Comparison of ENCODE assay signal across 8 cellular contexts in genomic region chr5:14207428-14207827, GRCh38.
DNase-seq lines count a peak whose midpoint lies in the region; ATAC-seq, FAIRE-seq and TF ChIP-seq lines count a peak whose summit lies in the region.
"Not testable (repeated sequence)": the region's sequence is repeated elsewhere in the genome, so short reads cannot be mapped to it uniquely, and the experiment has no call there.

No MANE protein-coding gene starts in this region.

- H4K20me1 ChIP-seq in SK-N-SH (ENCODE audit: insufficient read depth): peaks cover 45% of the 10 kb centered on the region
- H4K20me1 ChIP-seq in endothelial cell of umbilical vein (replicated peaks; ENCODE audit: control insufficient read depth, extremely low read depth, insufficient read depth, low read length): not testable (repeated sequence)

- not testable (repeated sequence) for H3K9me1 ChIP-seq in endothelial cell of umbilical vein (replicated peaks; ENCODE audit: control insufficient read depth, extremely low read depth, insufficient read depth, low read length)

- not testable (repeated sequence) for TF ChIP-seq CTCF in SK-N-SH (IDR thresholded peaks at IDR 0.05); endothelial cell of umbilical vein (IDR thresholded peaks at IDR 0.05; ENCODE audit: extremely low read depth in 1 of 2, insufficient read depth in 1 of 2, low read depth in 1 of 2, low read length in 2 of 2); right lobe of liver (IDR thresholded peaks at IDR 0.05)

- H3K27ac ChIP-seq in SK-N-SH (ENCODE audit: low read depth in 2 of 2, low read length in 1 of 2) (peak overlapping the region; percentile 62 to 82; a peak in 3 of 4 replicates), endothelial cell of umbilical vein (ENCODE audit: insufficient read depth, low read depth, low read length) (peak overlapping the region; percentile 54), right lobe of liver (peak overlapping the region; percentile 49 to 79 (median 75))

- TF ChIP-seq POLR2A in endothelial cell of umbilical vein (IDR thresholded peaks at IDR 0.05; ENCODE audit: low read depth, low read length); right lobe of liver (IDR thresholded peaks at IDR 0.05): not testable (repeated sequence)

- H3K4me2 ChIP-seq in SK-N-SH: peak overlapping the region; percentile 45
- H3K4me2 ChIP-seq in endothelial cell of umbilical vein (ENCODE audit: insufficient read depth, low read length): peak overlapping the region; percentile 35
- peak overlapping the region; percentile 75 for H3K4me2 ChIP-seq in skeletal muscle satellite cell (ENCODE audit: low read length)

- CTCF ChIA-PET in SK-N-SH (lab: Yijun Ruan, JAX); endothelial cell of umbilical vein (lab: Charles Lee): not testable (repeated sequence)

- peak; percentile 70 for DNase-seq in DMS53 (lab: John Stamatoyannopoulos, UW)
- DNase-seq in SK-N-SH; endothelial cell of umbilical vein (ENCODE audit: low read depth, low spot score); right lobe of liver: not testable (repeated sequence)

- not testable (repeated sequence) for H2AFZ ChIP-seq in SK-N-SH (ENCODE audit: low read depth); endothelial cell of umbilical vein (ENCODE audit: low read depth, low read length)

- dilution Hi-C loops in endothelial cell of umbilical vein (cut with MboI; ENCODE audit: extremely low pct_ligation_motif_present, low sequenced_read_pairs): not testable (repeated sequence)

- H3K4me1 ChIP-seq in SK-N-SH (ENCODE audit: control insufficient read depth in 1 of 2, insufficient read depth in 2 of 2, low read depth in 1 of 2, low read length in 1 of 2) (peaks cover 33 to 46% of the 10 kb centered on the region in 2 experiments), endothelial cell of umbilical vein (ENCODE audit: control insufficient read depth, extremely low read depth, insufficient read depth, low read length) (peaks cover 72% of the 10 kb centered on the region), right lobe of liver (peaks cover 0 to 60% (median 20%) of the 10 kb centered on the region in 4 donors), skeletal muscle satellite cell (ENCODE audit: control insufficient read depth, insufficient read depth, low read length) (peaks cover 95% of the 10 kb centered on the region)

- H3K9me2 ChIP-seq in SK-N-SH: not testable (repeated sequence)

- not testable (repeated sequence) for H3K27me3 ChIP-seq in SK-N-SH (ENCODE audit: insufficient read depth); endothelial cell of umbilical vein (ENCODE audit: control insufficient read depth in 2 of 2, insufficient read depth in 2 of 2, low read length in 2 of 2); right lobe of liver; skeletal muscle satellite cell (ENCODE audit: control insufficient read depth, insufficient read depth, low read length)

- BruUV-seq in endothelial cell of umbilical vein (replicated peaks; lab: Mats Ljungman, UMichigan): not testable (repeated sequence)

- H3K9me3 ChIP-seq in SK-N-SH; endothelial cell of umbilical vein (replicated peaks; ENCODE audit: control insufficient read depth, insufficient read depth, low read length); right lobe of liver; skeletal muscle satellite cell (replicated peaks; ENCODE audit: low read length): not testable (repeated sequence)

- WGBS in SK-N-SH (ENCODE audit: low lambda C conversion rate): 58% methylated on average over 3 of the region's 3 CpGs
- WGBS in right lobe of liver (ENCODE audit: insufficient coverage, low coverage, low lambda C conversion rate, missing lambda C conversion rate): 20% methylated on average over 1 of the region's 3 CpGs

- TF ChIP-seq RAD21 in SK-N-SH (IDR thresholded peaks at IDR 0.05; ENCODE audit: low read length): not testable (repeated sequence)

- POLR2A ChIA-PET in SK-N-SH (lab: Yijun Ruan, JAX); endothelial cell of umbilical vein (lab: Charles Lee): not testable (repeated sequence)

- intact Hi-C loops in endothelial cell of umbilical vein (cut with micrococcal nuclease); right lobe of liver (cut with DNase I): not testable (repeated sequence)

- H3K36me3 ChIP-seq in SK-N-SH (replicated peaks in 1 of 2; ENCODE audit: control insufficient read depth in 1 of 2, insufficient read depth in 2 of 2, low read length in 1 of 2): peaks cover 0 to 11% of the 10 kb centered on the region in 2 experiments
- not testable (repeated sequence) for H3K36me3 ChIP-seq in endothelial cell of umbilical vein (ENCODE audit: control insufficient read depth in 2 of 2, extremely low read depth in 1 of 2, insufficient read depth in 2 of 2, low read length in 2 of 2); right lobe of liver; skeletal muscle satellite cell (ENCODE audit: insufficient read depth, low read length)

- peak overlapping the region; percentile 30; the same call in 1 of the 2 replicates for H3K9ac ChIP-seq in SK-N-SH
- H3K9ac ChIP-seq in endothelial cell of umbilical vein (replicated peaks; ENCODE audit: extremely low read depth, insufficient read depth, low read length): not testable (repeated sequence)
- peak overlapping the region; percentile 61 for H3K9ac ChIP-seq in skeletal muscle satellite cell (ENCODE audit: low read depth, low read length)

- peaks cover 63% of the 10 kb centered on the region for H3F3A ChIP-seq in SK-N-SH (replicated peaks; ENCODE audit: insufficient read depth)

- not testable (repeated sequence) for TF ChIP-seq EP300 in SK-N-SH (IDR thresholded peaks at IDR 0.05; ENCODE audit: borderline replicate concordance in 1 of 2, low read depth in 1 of 2, low read length in 1 of 2)

- peak; percentile 31 for ATAC-seq in GM19395 (IDR thresholded peaks at IDR 0.05; ENCODE audit: unreplicated experiment)
- ATAC-seq in HG02642 (IDR thresholded peaks at IDR 0.05; ENCODE audit: poor library complexity, unreplicated experiment): peak; percentile 22
- ATAC-seq in HG03521 (IDR thresholded peaks at IDR 0.05; ENCODE audit: unreplicated experiment): peak; percentile 30
- peak; percentile 28 to 50 (median 39) for ATAC-seq in right lobe of liver

- FAIRE-seq in endothelial cell of umbilical vein (lab: Jason Lieb, UNC): not testable (repeated sequence)

- H3K79me2 ChIP-seq in SK-N-SH (ENCODE audit: insufficient read depth) (peaks cover 97% of the 10 kb centered on the region), endothelial cell of umbilical vein (ENCODE audit: control insufficient read depth, insufficient read depth, low read length) (peaks cover 96% of the 10 kb centered on the region)

- not testable (repeated sequence) for H3K4me3 ChIP-seq in SK-N-SH (ENCODE audit: low read depth in 2 of 2, low read length in 1 of 2); endothelial cell of umbilical vein (replicated peaks in 1 of 3; ENCODE audit: insufficient read depth in 1 of 3, low read depth in 1 of 3, low read length in 3 of 3); right lobe of liver
- peak overlapping the region; percentile 20 for H3K4me3 ChIP-seq in skeletal muscle satellite cell (ENCODE audit: low read length)
